ENCODE assay signal across 21 cellular contexts in the genomic region with DNA sequence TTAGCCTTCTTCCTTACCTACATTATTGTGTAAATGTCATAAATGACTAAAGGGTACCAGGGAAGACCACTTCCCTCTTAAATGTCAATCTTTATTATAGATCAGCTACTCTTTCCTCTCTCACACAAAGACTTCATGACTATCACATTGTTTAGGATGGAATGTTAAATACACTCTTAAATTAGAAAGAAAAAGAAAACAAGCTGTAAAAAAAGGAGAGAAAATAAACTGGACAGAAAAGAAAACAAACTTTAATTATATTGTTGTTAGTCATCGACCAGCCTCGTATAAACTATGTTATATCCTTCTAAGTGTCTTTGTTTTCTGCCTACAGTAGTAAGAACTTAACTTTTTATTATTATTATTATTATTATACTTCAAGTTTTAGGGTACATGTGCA.
A peak's percentile ranks its signal among the peaks of the same experiment; 100 is the strongest.
DNase-seq lines count a peak whose midpoint lies in the region; ATAC-seq and TF ChIP-seq lines count a peak whose summit lies in the region.
"Had no signal": no experiment of that assay in that cellular context is flagged by ENCODE, and none has a peak within 500 bp of the region (broad histone marks: within the 10 kb centered on the region; RNA-seq: fewer than 3 reads in every experiment).

No MANE protein-coding gene starts in this region.

- H2AFZ ChIP-seq in PC-3 (ENCODE audit: low read length) = no peak overlapping the region

- H3K9me3 ChIP-seq in PC-3 (ENCODE audit: low read length) = no peaks in the 10 kb centered on the region
- H3K9me3 ChIP-seq: BE2C, SJSA1 had no signal

- H3K4me2 ChIP-seq in PC-3 (ENCODE audit: low read length) = no peak overlapping the region

- no TSS peak for BruUV-seq in PC-3 (replicated peaks; lab: Mats Ljungman, UMichigan)

- CTCF ChIA-PET in PC-3 (lab: Charles Lee) = no interaction called here

- peaks cover 5% of the 10 kb centered on the region for H3K4me1 ChIP-seq in PC-3 (ENCODE audit: insufficient read depth, low read length)
- H3K4me1 ChIP-seq: BE2C had no signal

- peak; percentile 12 for DNase-seq in ELR (ENCODE audit: low read depth)
- DNase-seq in PC-3 = peak; percentile 11
- DNase-seq in fibroblast of peridontal ligament (ENCODE audit: extremely low read depth) = peak; percentile 38
- DNase-seq in DMS153 (lab: John Stamatoyannopoulos, UW) = no peak
- DNase-seq in dorsolateral prefrontal cortex = no peak
- DNase-seq: BE2C; CD4-positive, CD25-positive, alpha-beta regulatory T cell; GDM1; Kasumi-1; NCI-H1417; NCI-H1694; NCI-H2029 treated with DMSO at 0.1 percent for 48 hours; NCI-H2227 treated with DMSO at 0.1 percent for 48 hours; NCI-H526 treated with DMSO at 0.1 percent for 48 hours; Right ventricle myocardium superior; RPMI8226 had no signal

- H3K9me2 ChIP-seq in PC-3 (replicated peaks; ENCODE audit: low read length) = no peaks in the 10 kb centered on the region

- ATAC-seq in PC-3 = peak; percentile 58
- ATAC-seq in GM21447 (IDR thresholded peaks at IDR 0.05; ENCODE audit: unreplicated experiment) = no peak
- no peak for ATAC-seq in GM19452 (IDR thresholded peaks at IDR 0.05; ENCODE audit: unreplicated experiment)
- ATAC-seq: GM12878, K562 had no signal

- H3K27me3 ChIP-seq in PC-3 (ENCODE audit: low read length) = no peaks in the 10 kb centered on the region
- no peaks in the 10 kb centered on the region for H3K27me3 ChIP-seq in dorsolateral prefrontal cortex
- H3K27me3 ChIP-seq: BE2C, SJSA1 had no signal

- H3K9ac ChIP-seq in PC-3 (ENCODE audit: low read length) = no peak overlapping the region

- no peaks in the 10 kb centered on the region for H3K36me3 ChIP-seq in PC-3 (ENCODE audit: low read depth, low read length)
- H3K36me3 ChIP-seq: BE2C, SJSA1 had no signal

- intact Hi-C loops in PC-3 (cut with micrococcal nuclease) (no loop called here), dorsolateral prefrontal cortex (cut with DNase I) (no loop called here)

- POLR2A ChIA-PET in PC-3 (lab: Charles Lee; ENCODE audit: unreplicated experiment) = no interaction called here

- TF ChIP-seq CTCF in PC-3 (conservative IDR thresholded peaks at IDR 0.05; ENCODE audit: low read depth, low read length) = no peak
- TF ChIP-seq CTCF in dorsolateral prefrontal cortex (IDR thresholded peaks at IDR 0.05 in 54 of 56, conservative IDR thresholded peaks at IDR 0.05 in 2 of 56; ENCODE audit: low read depth in 1 of 56, partially characterized antibody in 56 of 56) = no peak

- no peak overlapping the region for H3K4me3 ChIP-seq in PC-3 (ENCODE audit: low read length)
- no peak overlapping the region for H3K4me3 ChIP-seq in dorsolateral prefrontal cortex
- H3K4me3 ChIP-seq: GM12878, K562, SJSA1 had no signal

- no peaks in the 10 kb centered on the region for H3K79me2 ChIP-seq in PC-3 (ENCODE audit: low read length)

- H3K27ac ChIP-seq in PC-3 (ENCODE audit: low read length) (no peak overlapping the region), dorsolateral prefrontal cortex (no peak overlapping the region)
- H3K27ac ChIP-seq: SJSA1 had no signal

- no peaks in the 10 kb centered on the region for H4K20me1 ChIP-seq in PC-3 (ENCODE audit: low read length)

- H3F3A ChIP-seq in PC-3 (ENCODE audit: low read length, unreplicated experiment) = no peaks in the 10 kb centered on the region

Comparison
In these comparisons a context has a peak if more than half of its experiments do, and no peak if none do; other contexts are left out.
1. DNase-seq: peak in ELR (single experiment), PC-3 (single experiment) and fibroblast of peridontal ligament (single experiment); none in DMS153 (single experiment) and dorsolateral prefrontal cortex (0 of 10).